1 cellular context compared by ENCODE assay signal in the genomic region with DNA sequence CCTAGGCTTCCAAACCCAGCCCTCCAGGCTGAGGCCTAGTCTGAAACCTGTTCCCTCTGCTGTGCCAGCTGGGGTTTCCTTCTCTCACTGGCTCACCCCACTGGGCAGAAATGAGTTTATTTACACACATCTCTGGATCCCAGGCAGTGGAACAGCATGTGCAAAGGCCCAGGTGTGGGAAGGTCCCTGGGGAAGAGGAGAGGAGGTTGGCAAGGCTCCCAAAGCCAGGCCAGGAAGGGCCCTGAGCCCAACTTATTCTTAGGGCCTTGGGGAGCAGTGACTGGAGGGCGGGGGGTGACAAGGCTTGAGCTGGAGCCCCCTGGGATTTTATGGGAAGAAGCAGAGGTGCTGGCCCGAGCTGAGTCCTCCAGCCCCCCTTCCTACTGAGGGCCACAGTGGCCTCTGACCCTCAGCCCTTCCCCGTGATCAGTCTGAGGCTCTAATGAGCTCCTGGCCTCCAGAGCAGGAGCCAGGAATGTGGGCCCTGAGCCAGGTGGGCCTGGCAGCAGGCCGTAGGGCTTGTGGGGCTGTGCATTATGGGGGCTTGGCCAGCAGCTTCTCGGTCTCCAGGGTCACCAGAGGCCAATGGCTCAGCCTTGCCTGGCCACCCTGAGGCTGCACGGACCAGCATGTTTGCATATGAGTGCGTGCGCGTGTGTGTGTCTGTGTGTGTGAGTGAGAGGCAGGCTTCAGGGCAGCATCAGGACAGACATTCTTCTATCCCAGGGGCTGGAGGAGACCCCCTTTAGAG.
TF ChIP-seq lines count a peak whose summit lies in the region.

No MANE protein-coding gene starts in this region.

TF ChIP-seq in IMR-90, 13 proteins besides CTCF, POLR2A, EP300 and RAD21 (continued from another document):
- TF ChIP-seq, protein P1, sequence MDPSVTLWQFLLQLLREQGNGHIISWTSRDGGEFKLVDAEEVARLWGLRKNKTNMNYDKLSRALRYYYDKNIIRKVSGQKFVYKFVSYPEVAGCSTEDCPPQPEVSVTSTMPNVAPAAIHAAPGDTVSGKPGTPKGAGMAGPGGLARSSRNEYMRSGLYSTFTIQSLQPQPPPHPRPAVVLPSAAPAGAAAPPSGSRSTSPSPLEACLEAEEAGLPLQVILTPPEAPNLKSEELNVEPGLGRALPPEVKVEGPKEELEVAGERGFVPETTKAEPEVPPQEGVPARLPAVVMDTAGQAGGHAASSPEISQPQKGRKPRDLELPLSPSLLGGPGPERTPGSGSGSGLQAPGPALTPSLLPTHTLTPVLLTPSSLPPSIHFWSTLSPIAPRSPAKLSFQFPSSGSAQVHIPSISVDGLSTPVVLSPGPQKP (IDR thresholded peaks at IDR 0.05; ENCODE audit: borderline replicate concordance, low read depth, low read length), result no peak
- TF ChIP-seq CEBPB (IDR thresholded peaks at IDR 0.05; ENCODE audit: low read depth, low read length), result no peak
- no peak for TF ChIP-seq RCOR1 (IDR thresholded peaks at IDR 0.05; ENCODE audit: insufficient replicate concordance, low read length)
- no peak for TF ChIP-seq MAZ (IDR thresholded peaks at IDR 0.05; ENCODE audit: borderline replicate concordance, low read depth, low read length)
- TF ChIP-seq RFX5 (IDR thresholded peaks at IDR 0.05; ENCODE audit: low read depth, low read length), result no peak
- no peak for TF ChIP-seq NFE2L2 (IDR thresholded peaks at IDR 0.05; ENCODE audit: low read depth, low read length)
- TF ChIP-seq, protein P2, sequence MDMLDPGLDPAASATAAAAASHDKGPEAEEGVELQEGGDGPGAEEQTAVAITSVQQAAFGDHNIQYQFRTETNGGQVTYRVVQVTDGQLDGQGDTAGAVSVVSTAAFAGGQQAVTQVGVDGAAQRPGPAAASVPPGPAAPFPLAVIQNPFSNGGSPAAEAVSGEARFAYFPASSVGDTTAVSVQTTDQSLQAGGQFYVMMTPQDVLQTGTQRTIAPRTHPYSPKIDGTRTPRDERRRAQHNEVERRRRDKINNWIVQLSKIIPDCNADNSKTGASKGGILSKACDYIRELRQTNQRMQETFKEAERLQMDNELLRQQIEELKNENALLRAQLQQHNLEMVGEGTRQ (IDR thresholded peaks at IDR 0.05; ENCODE audit: low read depth, low read length), result no peak
- TF ChIP-seq SMC3 (IDR thresholded peaks at IDR 0.05; ENCODE audit: low read depth, low read length), result no peak
- no peak for TF ChIP-seq BHLHE40 (IDR thresholded peaks at IDR 0.05; ENCODE audit: low read depth, low read length)
- TF ChIP-seq CHD1 (IDR thresholded peaks at IDR 0.05; ENCODE audit: low read depth, low read length), result no peak
- TF ChIP-seq MAFK (IDR thresholded peaks at IDR 0.05; ENCODE audit: low read depth, low read length), result no peak
